ENCODE assay signal across 8 cellular contexts in genomic region chr12:100741084-100741711, GRCh38. TPM values are rescaled to one million over a fixed set of nuclear protein-coding genes. Genes with fewer than 3 reads are reported as not detected.
DNase-seq lines count a peak whose midpoint lies in the region; ATAC-seq and TF ChIP-seq lines count a peak whose summit lies in the region.

No MANE protein-coding gene starts in this region.

- H3K27me3 ChIP-seq in HCT116 (ENCODE audit: insufficient read depth, low read length), result no peaks in the 10 kb centered on the region
- H3K27me3 ChIP-seq in tibial nerve, result no peaks in the 10 kb centered on the region

- no peaks in the 10 kb centered on the region for H3K4me1 ChIP-seq in HCT116 (ENCODE audit: control insufficient read depth in 1 of 2, insufficient read depth in 2 of 2, low read length in 2 of 2)
- no peaks in the 10 kb centered on the region for H3K4me1 ChIP-seq in tibial nerve

- H3K27ac ChIP-seq in HCT116 (ENCODE audit: low read depth, low read length), result no peak overlapping the region
- H3K27ac ChIP-seq in tibial nerve, result no peak overlapping the region

- BruUV-seq in HCT116 (replicated peaks; lab: Mats Ljungman, UMichigan), result no TSS peak

- H2AFZ ChIP-seq in HCT116 (ENCODE audit: low read depth, low read length, poor library complexity, severe bottlenecking), result no peak overlapping the region

- 56 to 61% methylated on average over 3 of the region's 3 CpGs for WGBS in tibial nerve, 2 donors

- intact Hi-C loops in HCT116 (cut with micrococcal nuclease) (loop anchor here (1.0 kb wide), 1 partner anchor 72 kb away; no protein-coding TSS in a partner anchor), posterior cingulate gyrus (cut with DNase I) (loop anchor here (2.0 kb wide), 2 partner anchors 72 to 392 kb away; no protein-coding TSS in a partner anchor)

- TF ChIP-seq CTCF in HCT116 (IDR thresholded peaks at IDR 0.05 in 2 of 3, conservative IDR thresholded peaks at IDR 0.05 in 1 of 3; ENCODE audit: borderline replicate concordance in 1 of 3, insufficient read depth in 1 of 3, low read depth in 2 of 3, low read length in 2 of 3) (peak; percentile 46 to 73 (median 65); a peak in 5 of 6 replicates), tibial nerve (IDR thresholded peaks at IDR 0.05) (peak; percentile 40 to 63 (median 47))

- H3K4me3 ChIP-seq in HCT116 (replicated peaks in 1 of 2; ENCODE audit: low read depth in 1 of 2, low read length in 2 of 2), result no peak overlapping the region
- H3K4me3 ChIP-seq in tibial nerve, result no peak overlapping the region

- H3K9ac ChIP-seq in HCT116 (ENCODE audit: low read length), result no peak overlapping the region

- H3K36me3 ChIP-seq in HCT116 (ENCODE audit: control insufficient read depth in 1 of 2, insufficient read depth in 2 of 2, low read length in 2 of 2) (no peaks in the 10 kb centered on the region), tibial nerve (peaks cover 0 to 3% (median 0%) of the 10 kb centered on the region in 3 donors)

- POLR2A ChIA-PET in HCT116 (lab: Charles Lee), result no interaction called here

- RAD21 ChIA-PET in HCT116 (lab: Charles Lee; ENCODE audit: low non-redundant PET in 1 of 2, low total read pairs in 2 of 2, uncharacterized antibody in 2 of 2, unreplicated experiment in 2 of 2), result no interaction called here

- peak; percentile 75 for ATAC-seq in HCT116
- no peak for ATAC-seq in HG03520 (IDR thresholded peaks at IDR 0.05; ENCODE audit: unreplicated experiment)

- DNase-seq in DMS53 (lab: John Stamatoyannopoulos, UW) (peak; percentile 72), HCT116 (ENCODE audit: low read depth, low spot score) (peak; percentile 6), RPMI7951 (ENCODE audit: low read depth) (peak; percentile 14), germinal center (ENCODE audit: low spot score) (peak; percentile 10), tibial nerve (ENCODE audit: low spot score in 2 of 2) (peak in 1 of 2 donors; percentile 13), posterior cingulate gyrus (no peak)
- no peak for DNase-seq in stimulated activated naive CD4-positive, alpha-beta T cell treated with Interleukin-2 at 50 U/mL for 16 hours (lab: John Stamatoyannopoulos, UW)

- no peaks in the 10 kb centered on the region for H4K20me1 ChIP-seq in HCT116 (ENCODE audit: insufficient read depth)

- TF ChIP-seq POLR2A in HCT116 (IDR thresholded peaks at IDR 0.05; ENCODE audit: borderline replicate concordance, extremely low read depth, insufficient read depth, insufficient read length) (no peak), tibial nerve (IDR thresholded peaks at IDR 0.05) (no peak)

- no peaks in the 10 kb centered on the region for H3K9me2 ChIP-seq in HCT116 (ENCODE audit: insufficient read depth)

- H3K79me2 ChIP-seq in HCT116 (ENCODE audit: insufficient read depth, low read length), result no peaks in the 10 kb centered on the region

- no peak overlapping the region for H3K4me2 ChIP-seq in HCT116 (ENCODE audit: low read length)

- no peak for TF ChIP-seq EP300 in tibial nerve (IDR thresholded peaks at IDR 0.05)

- H3K9me3 ChIP-seq in HCT116 (ENCODE audit: control insufficient read depth in 1 of 2, insufficient read depth in 1 of 2, low read depth in 1 of 2, low read length in 2 of 2), result 0 out of 4 replicates have a peak, but pooled peaks cover 0 to 3% of the 10 kb centered on the region in 2 experiments
- H3K9me3 ChIP-seq in tibial nerve, result peaks cover 0 to 9% (median 0%) of the 10 kb centered on the region in 4 donors

- CTCF ChIA-PET in HCT116 (lab: Charles Lee), result interaction anchor here (0.6 kb wide), 1 partner anchor 17 kb away, joined by 3 read pairs; no protein-coding TSS in a partner anchor

- peak; percentile 63 for TF ChIP-seq RAD21 in HCT116 (IDR thresholded peaks at IDR 0.05; ENCODE audit: low read depth)

TF ChIP-seq in HCT116, 20 proteins besides CTCF, POLR2A, EP300 and RAD21:
- TF ChIP-seq EZH2 (IDR thresholded peaks at IDR 0.05) (no peak), REST (IDR thresholded peaks at IDR 0.05; ENCODE audit: low read depth) (no peak), ZBTB33 (IDR thresholded peaks at IDR 0.05; ENCODE audit: extremely low read depth, insufficient replicate concordance, low read length) (no peak), SRF (IDR thresholded peaks at IDR 0.05; ENCODE audit: low read depth) (no peak), CEBPB (IDR thresholded peaks at IDR 0.05; ENCODE audit: low read depth) (no peak), TCF7L2 (IDR thresholded peaks at IDR 0.05; ENCODE audit: borderline replicate concordance, extremely low read depth, insufficient read depth, insufficient read length) (no peak), CBX3 (IDR thresholded peaks at IDR 0.05; ENCODE audit: low read depth) (no peak), ATF3 (IDR thresholded peaks at IDR 0.05) (no peak)

RNA-seq across cellular contexts. Expression of gene ANO4, which starts 53.4 kb away (rescaled TPM):
- total RNA-seq in HCT116 (2021; ENCODE audit: unreplicated experiment), result 1.7 TPM
- 0.36 and 0.61 TPM in 2 replicates for polyA plus RNA-seq in HCT116 (2012)
- 0.48 and 1.1 TPM in 2 replicates for total RNA-seq in RPMI7951 (2014; rRNA removed; shearing (Covaris generic))
- total RNA-seq in tibial nerve, result 1 to 10 TPM in 2 of 4 donors, under 1 TPM in 1, not detected in 1; 0.63 to 3.9 (median 1.3) TPM

Comparison
In these comparisons a context has a peak if more than half of its experiments do, and no peak if none do; other contexts are left out.
1. DNase-seq: peak in DMS53 (single experiment), HCT116 (single experiment), RPMI7951 (single experiment) and germinal center (single experiment); none in stimulated activated naive CD4-positive, alpha-beta T cell treated with Interleukin-2 at 50 U/mL for 16 hours (single experiment) and posterior cingulate gyrus (0 of 10).